9 cellular contexts compared by ENCODE assay signal in the genomic region with DNA sequence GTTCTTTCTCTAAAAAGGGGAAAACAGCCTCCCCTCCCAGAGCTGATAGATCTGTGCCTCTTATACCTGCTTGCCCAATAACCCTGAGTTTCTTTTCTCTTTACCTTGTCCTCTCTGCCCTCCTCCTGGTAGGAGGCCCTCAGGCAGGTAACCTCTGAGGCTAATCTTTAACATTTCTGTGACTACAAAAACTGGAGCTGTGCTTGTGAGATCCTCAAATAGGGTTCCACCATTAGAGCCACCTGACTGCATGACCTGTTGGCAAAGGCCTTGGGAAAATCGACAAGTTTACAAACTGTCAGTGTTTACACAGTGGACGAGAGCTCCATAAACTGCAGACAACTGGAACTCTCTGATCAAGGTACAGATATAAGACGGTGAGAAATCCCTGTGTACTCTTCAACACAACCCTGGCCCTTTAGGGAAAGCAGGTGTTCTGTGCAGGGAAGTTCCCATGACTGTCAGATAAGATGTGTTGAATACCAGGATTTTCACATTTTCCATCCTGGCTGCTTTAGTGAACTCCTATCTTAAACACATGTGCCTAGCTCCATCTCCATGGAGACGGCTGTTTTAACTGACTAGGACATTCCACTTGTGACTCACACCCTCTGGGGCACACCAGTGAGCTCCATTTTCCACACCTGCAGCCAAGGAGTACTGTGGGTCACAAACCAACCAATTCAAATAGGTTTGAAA. TPM values are rescaled to one million over a fixed set of nuclear protein-coding genes. Genes with fewer than 3 reads are reported as not detected.
DNase-seq lines count a peak whose midpoint lies in the region; ATAC-seq and TF ChIP-seq lines count a peak whose summit lies in the region.
"Had no signal": no experiment of that assay in that cellular context is flagged by ENCODE, and none has a peak within 500 bp of the region (broad histone marks: within the 10 kb centered on the region; RNA-seq: fewer than 3 reads in every experiment).

No MANE protein-coding gene starts in this region.

- DNase-seq in WTC11 (ENCODE audit: low spot score) = no peak
- peak; percentile 94 for DNase-seq in fibroblast of the conjunctiva (ENCODE audit: low read depth)
- DNase-seq in sciatic nerve (ENCODE audit: low spot score) = no peak
- no peak for DNase-seq in germinal center (ENCODE audit: low spot score)
- DNase-seq in CD8-positive, alpha-beta memory T cell = no peak

- no peak overlapping the region; the same call in 1 of the 2 replicates for H3K27ac Mint-ChIP-seq in WTC11
- H3K27ac Mint-ChIP-seq in CD8-positive, alpha-beta memory T cell = peak overlapping the region in 3 of 8 donors; percentile 11 to 72 (median 33)

- no peaks in the 10 kb centered on the region for H3K9me3 ChIP-seq in HEK293 (ENCODE audit: control insufficient read depth, insufficient read depth, low read depth, low read length)
- H3K9me3 ChIP-seq in CD8-positive, alpha-beta memory T cell (ENCODE audit: low read length) = no peaks in the 10 kb centered on the region
- H3K9me3 ChIP-seq: neutrophil had no signal

- CTCF ChIA-PET in HEK293 (lab: Yijun Ruan, JAX) = interaction anchor here (0.7 to 7.8 kb wide), 8 partner anchors 10 to 555 kb away, joined by 3 to 256 read pairs (median 6); no protein-coding TSS in a partner anchor
- CTCF ChIA-PET in WTC11 (lab: Charles Lee) = interaction anchor here (0.9 to 11.4 kb wide), 8 partner anchors 10 to 116 kb away, joined by 3 to 255 read pairs (median 3); no protein-coding TSS in a partner anchor
- CTCF ChIA-PET in CD8-positive, alpha-beta memory T cell (lab: Charles Lee) = interaction anchor here (0.9 to 10.4 kb wide), 5 partner anchors 18 to 116 kb away, joined by 3 to 253 read pairs (median 5); no protein-coding TSS in a partner anchor

- H3K27ac ChIP-seq in HEK293 (ENCODE audit: extremely low read depth, low read depth, low read length) = no peak overlapping the region
- H3K27ac ChIP-seq in CD8-positive, alpha-beta memory T cell (ENCODE audit: low read depth, low read length) = no peak overlapping the region
- H3K27ac ChIP-seq: neutrophil had no signal

- POLR2A ChIA-PET in HEK293 (lab: Yijun Ruan, JAX) = interaction anchor here (0.6 kb wide), 1 partner anchor 78 kb away, joined by 9 read pairs; no protein-coding TSS in a partner anchor
- POLR2A ChIA-PET in WTC11 (lab: Charles Lee) = no interaction called here
- POLR2A ChIA-PET in CD8-positive, alpha-beta memory T cell (lab: Charles Lee) = no interaction called here

- ATAC-seq in WTC11 = no peak
- ATAC-seq in sciatic nerve = peak; percentile 58
- ATAC-seq in HG03159 (IDR thresholded peaks at IDR 0.05; ENCODE audit: unreplicated experiment) = no peak
- ATAC-seq in HG02610 (IDR thresholded peaks at IDR 0.05; ENCODE audit: unreplicated experiment) = no peak

- H3K36me3 ChIP-seq in HEK293 (ENCODE audit: control insufficient read depth in 2 of 2, insufficient read depth in 1 of 2, low read length in 2 of 2) = peaks cover 0 to 36% of the 10 kb centered on the region in 2 experiments; a peak in 2 of 3 replicates
- H3K36me3 ChIP-seq in CD8-positive, alpha-beta memory T cell (ENCODE audit: insufficient read depth, low read length) = peaks cover 36% of the 10 kb centered on the region

- H3K9me3 Mint-ChIP-seq in WTC11 = no peaks in the 10 kb centered on the region
- no peaks in the 10 kb centered on the region for H3K9me3 Mint-ChIP-seq in CD8-positive, alpha-beta memory T cell

- 0 out of 2 replicates have a peak, but pooled peaks cover 2% of the 10 kb centered on the region for H3K36me3 Mint-ChIP-seq in WTC11
- peaks cover 6 to 74% (median 21%) of the 10 kb centered on the region in 3 donors for H3K36me3 Mint-ChIP-seq in CD8-positive, alpha-beta memory T cell

- no peaks in the 10 kb centered on the region for H3K4me1 ChIP-seq in HEK293 (ENCODE audit: control insufficient read depth, insufficient read depth, low read length)
- H3K4me1 ChIP-seq in CD8-positive, alpha-beta memory T cell (ENCODE audit: insufficient read depth, low read length) = no peaks in the 10 kb centered on the region

- H3K4me1 Mint-ChIP-seq in WTC11 = no peaks in the 10 kb centered on the region
- H3K4me1 Mint-ChIP-seq in CD8-positive, alpha-beta memory T cell = peaks cover 7 to 10% (median 9%) of the 10 kb centered on the region in 3 donors

- intact Hi-C loops in sciatic nerve (cut with DNase I) = no loop called here

- H3K27me3 Mint-ChIP-seq in WTC11 (ENCODE audit: low read depth) = no peaks in the 10 kb centered on the region
- H3K27me3 Mint-ChIP-seq in CD8-positive, alpha-beta memory T cell = no peaks in the 10 kb centered on the region

- TF ChIP-seq CTCF in HEK293 (tag by site-specific recombination; IDR thresholded peaks at IDR 0.05) = no peak
- no peak for TF ChIP-seq CTCF in WTC11 (IDR thresholded peaks at IDR 0.05)

- no peaks in the 10 kb centered on the region for H3K27me3 ChIP-seq in CD8-positive, alpha-beta memory T cell (ENCODE audit: insufficient read depth, low read length, poor library complexity, severe bottlenecking)
- H3K27me3 ChIP-seq: neutrophil had no signal

- no peak overlapping the region for H3K4me3 Mint-ChIP-seq in WTC11
- no peak overlapping the region for H3K4me3 Mint-ChIP-seq in CD8-positive, alpha-beta memory T cell

- no peak overlapping the region for H3K4me3 ChIP-seq in HEK293 (ENCODE audit: low read depth, low read length)
- no peak overlapping the region for H3K4me3 ChIP-seq in CD8-positive, alpha-beta memory T cell (ENCODE audit: low read length)

TF ChIP-seq in HEK293, 187 proteins besides CTCF, POLR2A, EP300 and RAD21 (continues in another document):
- TF ChIP-seq SCRT1 (tag by site-specific recombination; IDR thresholded peaks at IDR 0.05; ENCODE audit: borderline replicate concordance) (0 out of 2 replicates have a peak, but pooled peaks have one; percentile 55), ZNF341 (tag by site-specific recombination; IDR thresholded peaks at IDR 0.05; ENCODE audit: low read depth) (peak; percentile 47), ZNF324 (tag by site-specific recombination; IDR thresholded peaks at IDR 0.05) (no peak), ZNF830 (tag by site-specific recombination; IDR thresholded peaks at IDR 0.05; ENCODE audit: low read depth) (no peak), ZNF654 (tag by site-specific recombination; IDR thresholded peaks at IDR 0.05; ENCODE audit: low read depth) (no peak)
- TF ChIP-seq, protein P1, sequence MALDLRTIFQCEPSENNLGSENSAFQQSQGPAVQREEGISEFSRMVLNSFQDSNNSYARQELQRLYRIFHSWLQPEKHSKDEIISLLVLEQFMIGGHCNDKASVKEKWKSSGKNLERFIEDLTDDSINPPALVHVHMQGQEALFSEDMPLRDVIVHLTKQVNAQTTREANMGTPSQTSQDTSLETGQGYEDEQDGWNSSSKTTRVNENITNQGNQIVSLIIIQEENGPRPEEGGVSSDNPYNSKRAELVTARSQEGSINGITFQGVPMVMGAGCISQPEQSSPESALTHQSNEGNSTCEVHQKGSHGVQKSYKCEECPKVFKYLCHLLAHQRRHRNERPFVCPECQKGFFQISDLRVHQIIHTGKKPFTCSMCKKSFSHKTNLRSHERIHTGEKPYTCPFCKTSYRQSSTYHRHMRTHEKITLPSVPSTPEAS (tag by site-specific recombination; IDR thresholded peaks at IDR 0.05) = no peak

TF ChIP-seq in WTC11, 78 proteins besides CTCF, POLR2A, EP300 and RAD21:
- TF ChIP-seq GABPB1 (CRISPR knock-in tag; IDR thresholded peaks at IDR 0.05) (0 out of 2 replicates have a peak, but pooled peaks have one; percentile 12), SP1 (CRISPR knock-in tag; conservative IDR thresholded peaks at IDR 0.05) (no peak)

RNA-seq across cellular contexts. Expression of a gene that starts 38.3 kb away (rescaled TPM):
- total RNA-seq in WTC11 (2021) = 40.6 to 45.0 TPM (median 42.0 TPM) in 3 replicates
- total RNA-seq in sciatic nerve = 117 TPM
- total RNA-seq in CD8-positive, alpha-beta memory T cell = 10 to 100 TPM; 78.2 to 88.4 TPM
- polyA plus RNA-seq in CD8-positive, alpha-beta memory T cell = 41.5 TPM
